1 cellular context compared by ENCODE assay signal in the genomic region with DNA sequence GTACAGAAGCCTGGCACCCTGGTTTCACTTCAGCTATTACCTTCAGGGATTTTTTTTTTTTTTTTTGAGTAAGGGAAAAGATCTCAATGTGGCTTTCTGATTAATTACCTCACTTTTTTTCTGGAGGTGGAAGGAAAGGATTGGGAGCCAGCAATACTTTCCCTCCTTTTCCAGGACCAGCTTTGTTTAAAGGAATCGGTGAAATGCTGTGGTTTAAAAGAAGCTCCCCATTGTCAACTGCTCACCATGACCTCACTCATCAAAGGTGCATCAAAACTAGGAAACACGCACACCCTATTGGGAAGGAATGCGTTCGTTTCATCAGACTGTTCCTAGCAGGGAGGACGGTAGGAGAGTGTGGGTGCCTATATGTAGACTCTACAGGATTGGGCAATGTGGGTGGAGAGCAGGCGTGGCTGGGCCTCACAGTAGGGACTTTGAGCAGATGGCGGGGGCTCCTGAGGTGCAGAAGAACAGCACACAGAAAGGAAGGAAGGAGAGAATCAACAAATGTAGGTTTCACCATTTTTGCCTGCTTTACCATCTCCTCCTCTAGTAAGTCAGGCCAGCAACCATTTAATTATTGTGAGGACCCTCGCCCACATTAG.
TF ChIP-seq lines count a peak whose summit lies in the region.

No MANE protein-coding gene starts in this region.

TF ChIP-seq in HepG2, 621 proteins besides CTCF, POLR2A, EP300 and RAD21 (continued from another document and continues in another):
- TF ChIP-seq ZBTB7B (CRISPR knock-in tag; IDR thresholded peaks at IDR 0.05) (peak; percentile 71; the same call in 1 of the 2 replicates), HNRNPK (IDR thresholded peaks at IDR 0.05; ENCODE audit: low read depth, low read length, poor library complexity, severe bottlenecking) (no peak), TMF1 (CRISPR knock-in tag; IDR thresholded peaks at IDR 0.05; ENCODE audit: low read depth) (no peak), LCORL (IDR thresholded peaks at IDR 0.05) (no peak), LCORL (CRISPR knock-in tag; IDR thresholded peaks at IDR 0.05) (0 out of 2 replicates have a peak, but pooled peaks have one; percentile 68), ZNF746 (CRISPR knock-in tag; IDR thresholded peaks at IDR 0.05) (peak; percentile 96), RARA (CRISPR knock-in tag; IDR thresholded peaks at IDR 0.05) (peak; percentile 74), MXI1 (IDR thresholded peaks at IDR 0.05; ENCODE audit: borderline replicate concordance, low read depth, low read length) (peak; percentile 61; the same call in 1 of the 3 replicates), ZNF501 (CRISPR knock-in tag; IDR thresholded peaks at IDR 0.05) (no peak), HMGXB3 (CRISPR knock-in tag; IDR thresholded peaks at IDR 0.05; ENCODE audit: borderline replicate concordance) (peak; percentile 74; the same call in 1 of the 2 replicates), SKI (IDR thresholded peaks at IDR 0.05; ENCODE audit: partially characterized antibody) (peak; percentile 72), ZNF614 (CRISPR knock-in tag; IDR thresholded peaks at IDR 0.05; ENCODE audit: borderline replicate concordance) (peak; percentile 88; the same call in 1 of the 2 replicates), ZBTB7A (CRISPR knock-in tag; IDR thresholded peaks at IDR 0.05) (peak; percentile 46; the same call in 1 of the 2 replicates), HHEX (CRISPR knock-in tag; IDR thresholded peaks at IDR 0.05) (no peak), FIP1L1 (IDR thresholded peaks at IDR 0.05; ENCODE audit: borderline replicate concordance, insufficient read depth, low read depth, low read length) (no peak), ZNF263 (CRISPR knock-in tag; IDR thresholded peaks at IDR 0.05) (peak; percentile 97), ZMYM3 (CRISPR knock-in tag; IDR thresholded peaks at IDR 0.05) (peak; percentile 69; the same call in 1 of the 2 replicates), DPF2 (CRISPR knock-in tag; IDR thresholded peaks at IDR 0.05; ENCODE audit: borderline replicate concordance, low read depth) (peak; percentile 78; the same call in 1 of the 2 replicates), ZNF674 (CRISPR knock-in tag; IDR thresholded peaks at IDR 0.05; ENCODE audit: low read depth) (no peak), SOX6 (IDR thresholded peaks at IDR 0.05) (no peak), SOX6 (CRISPR knock-in tag; IDR thresholded peaks at IDR 0.05) (peak; percentile 93), BRD4 (CRISPR knock-in tag; IDR thresholded peaks at IDR 0.05) (no peak), ZNF549 (CRISPR knock-in tag; IDR thresholded peaks at IDR 0.05) (no peak), ZNF576 (CRISPR knock-in tag; IDR thresholded peaks at IDR 0.05) (no peak), SMAD3 (CRISPR knock-in tag; IDR thresholded peaks at IDR 0.05) (0 out of 2 replicates have a peak, but pooled peaks have one; percentile 41), RCOR2 (CRISPR knock-in tag; IDR thresholded peaks at IDR 0.05) (peak; percentile 74; the same call in 1 of the 2 replicates), ZZZ3 (CRISPR knock-in tag; IDR thresholded peaks at IDR 0.05; ENCODE audit: borderline replicate concordance) (no peak), NFKBIZ (CRISPR knock-in tag; IDR thresholded peaks at IDR 0.05) (peak; percentile 83; the same call in 1 of the 2 replicates), JUND (CRISPR knock-in tag; IDR thresholded peaks at IDR 0.05) (peak; percentile 63; the same call in 1 of the 2 replicates), CHD4 (IDR thresholded peaks at IDR 0.05; ENCODE audit: borderline replicate concordance, low read length) (no peak; the same call in 1 of the 2 replicates), ZNF597 (CRISPR knock-in tag; IDR thresholded peaks at IDR 0.05) (no peak), CCDC6 (CRISPR knock-in tag; IDR thresholded peaks at IDR 0.05) (no peak), KDM2A (CRISPR knock-in tag; IDR thresholded peaks at IDR 0.05; ENCODE audit: borderline replicate concordance, low read depth) (peak; percentile 28; the same call in 1 of the 2 replicates), ZFP82 (CRISPR knock-in tag; IDR thresholded peaks at IDR 0.05; ENCODE audit: borderline replicate concordance) (no peak), STAT5B (CRISPR knock-in tag; IDR thresholded peaks at IDR 0.05) (no peak), ZNF24 (IDR thresholded peaks at IDR 0.05) (no peak), GMEB1 (CRISPR knock-in tag; IDR thresholded peaks at IDR 0.05; ENCODE audit: borderline replicate concordance) (no peak), ZNF276 (CRISPR knock-in tag; IDR thresholded peaks at IDR 0.05; ENCODE audit: low read depth) (no peak), ZNF468 (CRISPR knock-in tag; IDR thresholded peaks at IDR 0.05) (no peak), DR1 (CRISPR knock-in tag; IDR thresholded peaks at IDR 0.05) (peak; percentile 62; the same call in 1 of the 2 replicates)
- TF ChIP-seq, protein P1, sequence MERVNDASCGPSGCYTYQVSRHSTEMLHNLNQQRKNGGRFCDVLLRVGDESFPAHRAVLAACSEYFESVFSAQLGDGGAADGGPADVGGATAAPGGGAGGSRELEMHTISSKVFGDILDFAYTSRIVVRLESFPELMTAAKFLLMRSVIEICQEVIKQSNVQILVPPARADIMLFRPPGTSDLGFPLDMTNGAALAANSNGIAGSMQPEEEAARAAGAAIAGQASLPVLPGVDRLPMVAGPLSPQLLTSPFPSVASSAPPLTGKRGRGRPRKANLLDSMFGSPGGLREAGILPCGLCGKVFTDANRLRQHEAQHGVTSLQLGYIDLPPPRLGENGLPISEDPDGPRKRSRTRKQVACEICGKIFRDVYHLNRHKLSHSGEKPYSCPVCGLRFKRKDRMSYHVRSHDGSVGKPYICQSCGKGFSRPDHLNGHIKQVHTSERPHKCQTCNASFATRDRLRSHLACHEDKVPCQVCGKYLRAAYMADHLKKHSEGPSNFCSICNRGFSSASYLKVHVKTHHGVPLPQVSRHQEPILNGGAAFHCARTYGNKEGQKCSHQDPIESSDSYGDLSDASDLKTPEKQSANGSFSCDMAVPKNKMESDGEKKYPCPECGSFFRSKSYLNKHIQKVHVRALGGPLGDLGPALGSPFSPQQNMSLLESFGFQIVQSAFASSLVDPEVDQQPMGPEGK (CRISPR knock-in tag; IDR thresholded peaks at IDR 0.05): peak; percentile 91
- TF ChIP-seq, protein P2, sequence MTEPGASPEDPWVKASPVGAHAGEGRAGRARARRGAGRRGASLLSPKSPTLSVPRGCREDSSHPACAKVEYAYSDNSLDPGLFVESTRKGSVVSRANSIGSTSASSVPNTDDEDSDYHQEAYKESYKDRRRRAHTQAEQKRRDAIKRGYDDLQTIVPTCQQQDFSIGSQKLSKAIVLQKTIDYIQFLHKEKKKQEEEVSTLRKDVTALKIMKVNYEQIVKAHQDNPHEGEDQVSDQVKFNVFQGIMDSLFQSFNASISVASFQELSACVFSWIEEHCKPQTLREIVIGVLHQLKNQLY (CRISPR knock-in tag; IDR thresholded peaks at IDR 0.05): peak; percentile 73; the same call in 1 of the 2 replicates
- TF ChIP-seq, protein P3, sequence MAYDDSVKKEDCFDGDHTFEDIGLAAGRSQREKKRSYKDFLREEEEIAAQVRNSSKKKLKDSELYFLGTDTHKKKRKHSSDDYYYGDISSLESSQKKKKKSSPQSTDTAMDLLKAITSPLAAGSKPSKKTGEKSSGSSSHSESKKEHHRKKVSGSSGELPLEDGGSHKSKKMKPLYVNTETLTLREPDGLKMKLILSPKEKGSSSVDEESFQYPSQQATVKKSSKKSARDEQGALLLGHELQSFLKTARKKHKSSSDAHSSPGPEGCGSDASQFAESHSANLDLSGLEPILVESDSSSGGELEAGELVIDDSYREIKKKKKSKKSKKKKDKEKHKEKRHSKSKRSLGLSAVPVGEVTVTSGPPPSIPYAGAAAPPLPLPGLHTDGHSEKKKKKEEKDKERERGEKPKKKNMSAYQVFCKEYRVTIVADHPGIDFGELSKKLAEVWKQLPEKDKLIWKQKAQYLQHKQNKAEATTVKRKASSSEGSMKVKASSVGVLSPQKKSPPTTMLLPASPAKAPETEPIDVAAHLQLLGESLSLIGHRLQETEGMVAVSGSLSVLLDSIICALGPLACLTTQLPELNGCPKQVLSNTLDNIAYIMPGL (CRISPR knock-in tag; IDR thresholded peaks at IDR 0.05; ENCODE audit: borderline replicate concordance in 1 of 2, low read depth in 1 of 2): no peak
- TF ChIP-seq, protein P4, sequence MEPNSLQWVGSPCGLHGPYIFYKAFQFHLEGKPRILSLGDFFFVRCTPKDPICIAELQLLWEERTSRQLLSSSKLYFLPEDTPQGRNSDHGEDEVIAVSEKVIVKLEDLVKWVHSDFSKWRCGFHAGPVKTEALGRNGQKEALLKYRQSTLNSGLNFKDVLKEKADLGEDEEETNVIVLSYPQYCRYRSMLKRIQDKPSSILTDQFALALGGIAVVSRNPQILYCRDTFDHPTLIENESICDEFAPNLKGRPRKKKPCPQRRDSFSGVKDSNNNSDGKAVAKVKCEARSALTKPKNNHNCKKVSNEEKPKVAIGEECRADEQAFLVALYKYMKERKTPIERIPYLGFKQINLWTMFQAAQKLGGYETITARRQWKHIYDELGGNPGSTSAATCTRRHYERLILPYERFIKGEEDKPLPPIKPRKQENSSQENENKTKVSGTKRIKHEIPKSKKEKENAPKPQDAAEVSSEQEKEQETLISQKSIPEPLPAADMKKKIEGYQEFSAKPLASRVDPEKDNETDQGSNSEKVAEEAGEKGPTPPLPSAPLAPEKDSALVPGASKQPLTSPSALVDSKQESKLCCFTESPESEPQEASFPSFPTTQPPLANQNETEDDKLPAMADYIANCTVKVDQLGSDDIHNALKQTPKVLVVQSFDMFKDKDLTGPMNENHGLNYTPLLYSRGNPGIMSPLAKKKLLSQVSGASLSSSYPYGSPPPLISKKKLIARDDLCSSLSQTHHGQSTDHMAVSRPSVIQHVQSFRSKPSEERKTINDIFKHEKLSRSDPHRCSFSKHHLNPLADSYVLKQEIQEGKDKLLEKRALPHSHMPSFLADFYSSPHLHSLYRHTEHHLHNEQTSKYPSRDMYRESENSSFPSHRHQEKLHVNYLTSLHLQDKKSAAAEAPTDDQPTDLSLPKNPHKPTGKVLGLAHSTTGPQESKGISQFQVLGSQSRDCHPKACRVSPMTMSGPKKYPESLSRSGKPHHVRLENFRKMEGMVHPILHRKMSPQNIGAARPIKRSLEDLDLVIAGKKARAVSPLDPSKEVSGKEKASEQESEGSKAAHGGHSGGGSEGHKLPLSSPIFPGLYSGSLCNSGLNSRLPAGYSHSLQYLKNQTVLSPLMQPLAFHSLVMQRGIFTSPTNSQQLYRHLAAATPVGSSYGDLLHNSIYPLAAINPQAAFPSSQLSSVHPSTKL (CRISPR knock-in tag; IDR thresholded peaks at IDR 0.05): peak; percentile 92
